Comparison of ENCODE assay signal across 9 cellular contexts in genomic region chr1:200890818-200891773, GRCh38. TPM values are rescaled to one million over a fixed set of nuclear protein-coding genes. Genes with fewer than 3 reads are reported as not detected.
DNase-seq lines count a peak whose midpoint lies in the region; TF ChIP-seq lines count a peak whose summit lies in the region.
"Had no signal": no experiment of that assay in that cellular context is flagged by ENCODE, and none has a peak within 500 bp of the region (broad histone marks: within the 10 kb centered on the region; RNA-seq: fewer than 3 reads in every experiment).

No MANE protein-coding gene starts in this region.

- no peaks in the 10 kb centered on the region for H3K9me3 ChIP-seq in trophoblast cell (ENCODE audit: insufficient read depth, low read depth, low read length)

- H3K4me2 ChIP-seq in KMS-11 (peak overlapping the region; percentile 98), trophoblast cell (ENCODE audit: low read length) (peak overlapping the region; percentile 52)

- H2AK5ac ChIP-seq in trophoblast cell (ENCODE audit: low read length) = peak overlapping the region; percentile 57

- H3K4me3 ChIP-seq in KMS-11 (IDR thresholded peaks at IDR 0.05; ENCODE audit: insufficient read depth, low read depth, low read length) (peak overlapping the region; percentile 96), trophoblast cell (ENCODE audit: low read depth, low read length) (peak overlapping the region; percentile 68)

- peak overlapping the region; percentile 68 for H3K27ac ChIP-seq in KMS-11
- peak overlapping the region; percentile 99 for H3K27ac ChIP-seq in trophoblast cell (ENCODE audit: low read depth, low read length)

- H2BK12ac ChIP-seq in trophoblast cell (ENCODE audit: low read length) = peak overlapping the region; percentile 55

- H3K4ac ChIP-seq in trophoblast cell (ENCODE audit: low read depth, low read length) = peak overlapping the region; percentile 57

- H3K36me3 ChIP-seq in KMS-11 (ENCODE audit: insufficient read depth) (no peaks in the 10 kb centered on the region), trophoblast cell (ENCODE audit: control insufficient read depth in 1 of 2, insufficient read depth in 2 of 2, low read length in 2 of 2) (peaks cover 0 to 5% of the 10 kb centered on the region in 2 experiments)

- peaks cover 44% of the 10 kb centered on the region for H3K4me1 Mint-ChIP-seq in activated CD4-positive, alpha-beta memory T cell treated with anti-CD3 and anti-CD28 coated beads, Interleukin-2, amount 10 ng/mL, durations not matched to agents 7 days and 5 days

- H2BK5ac ChIP-seq in trophoblast cell (ENCODE audit: low read depth, low read length, poor library complexity) = peak overlapping the region; percentile 99

- peak; percentile 77 for TF ChIP-seq CTCF in KMS-11 (conservative IDR thresholded peaks at IDR 0.05; ENCODE audit: low read depth, low read length)

- H2BK120ac ChIP-seq in trophoblast cell (ENCODE audit: insufficient read depth, low read length, poor library complexity) = peak overlapping the region; percentile 99

- peaks cover 38% of the 10 kb centered on the region for H3K79me1 ChIP-seq in trophoblast cell (ENCODE audit: low read length)

- H3K27me3 Mint-ChIP-seq in activated CD4-positive, alpha-beta memory T cell treated with anti-CD3 and anti-CD28 coated beads, Interleukin-2, amount 10 ng/mL, durations not matched to agents 7 days and 5 days = peaks cover 59% of the 10 kb centered on the region

- H2AFZ ChIP-seq in KMS-11 (ENCODE audit: low read depth) = peak overlapping the region; percentile 89
- H2AFZ ChIP-seq in trophoblast cell (ENCODE audit: insufficient read depth, low read length, poor library complexity) = peak overlapping the region; percentile 80

- CTCF ChIA-PET in activated CD4-positive, alpha-beta memory T cell treated with anti-CD3 and anti-CD28 coated beads, Interleukin-2, amount 10 ng/mL, durations not matched to agents 7 days and 5 days (lab: Charles Lee) = interaction anchor here (1.6 kb wide), 1 partner anchor 25 kb away, joined by 4 read pairs; no protein-coding TSS in a partner anchor

- H3K4me3 Mint-ChIP-seq in activated CD4-positive, alpha-beta memory T cell treated with anti-CD3 and anti-CD28 coated beads, Interleukin-2, amount 10 ng/mL, durations not matched to agents 7 days and 5 days = peak overlapping the region; percentile 27

- no CpG with 5 or more reads among the region's 72 CpGs for WGBS in trophoblast cell (ENCODE audit: extremely low coverage, insufficient coverage, insufficient read length)

- POLR2A ChIA-PET in activated CD4-positive, alpha-beta memory T cell treated with anti-CD3 and anti-CD28 coated beads, Interleukin-2, amount 10 ng/mL, durations not matched to agents 7 days and 5 days (lab: Charles Lee) = interaction anchor here (0.9 to 4.9 kb wide), 3 partner anchors 14 to 228 kb away, joined by 4 to 28 read pairs (median 4); partner anchors contain the start of gene DDX59

- peak overlapping the region; percentile 55 for H4K12ac ChIP-seq in trophoblast cell (ENCODE audit: low read depth, low read length)

- DNase-seq in activated effector memory CD4-positive, alpha-beta T cell treated with anti-CD3 and anti-CD28 coated beads, Interleukin-2, amount 50 U/mL, for 16 hours = peak; percentile 68
- DNase-seq in activated effector memory CD4-positive, alpha-beta T cell treated with Interleukin-2 at 50 U/mL for 16 hours = no peak
- DNase-seq in activated CD4-positive, alpha-beta memory T cell treated with anti-CD3 and anti-CD28 coated beads, Interleukin-2, amount 10 ng/mL, durations not matched to agents 7 days and 5 days = no peak
- DNase-seq in head of caudate nucleus (peak in 31 of 42 donors; percentile 11 to 63 (median 44)), trophoblast cell (peak; percentile 94 to 96), NCI-H1092 (lab: John Stamatoyannopoulos, UW) (no peak)
- DNase-seq in stimulated activated CD4-positive, alpha-beta T cell treated with anti-CD3 and anti-CD28 coated beads, Interleukin-4, amount 100 ng/mL, for 4 hours = no peak

- no peaks in the 10 kb centered on the region for H4K20me1 ChIP-seq in KMS-11 (ENCODE audit: insufficient read depth)

- H3K18ac ChIP-seq in trophoblast cell (ENCODE audit: low read length) = peak overlapping the region; percentile 89

- no peaks in the 10 kb centered on the region for H3K9me3 Mint-ChIP-seq in activated CD4-positive, alpha-beta memory T cell treated with anti-CD3 and anti-CD28 coated beads, Interleukin-2, amount 10 ng/mL, durations not matched to agents 7 days and 5 days

- H3K4me1 ChIP-seq in KMS-11 (ENCODE audit: low read depth, poor library complexity, severe bottlenecking) (peaks cover 96% of the 10 kb centered on the region), trophoblast cell (ENCODE audit: control insufficient read depth in 1 of 2, insufficient read depth in 2 of 2, low read length in 2 of 2) (peaks cover 47 to 53% of the 10 kb centered on the region in 2 experiments)

- H3K9ac ChIP-seq in KMS-11 (peak overlapping the region; percentile 85), trophoblast cell (ENCODE audit: low read length) (peak overlapping the region; percentile 91)

- peak overlapping the region; percentile 94 for H4K91ac ChIP-seq in trophoblast cell (ENCODE audit: low read depth, low read length)

- peak overlapping the region; percentile 78 for H4K8ac ChIP-seq in trophoblast cell (ENCODE audit: low read depth, low read length)

- no peaks in the 10 kb centered on the region for H3K27me3 ChIP-seq in KMS-11 (ENCODE audit: insufficient read depth, low read depth)
- no peaks in the 10 kb centered on the region for H3K27me3 ChIP-seq in trophoblast cell (ENCODE audit: insufficient read depth, low read length)

- no peaks in the 10 kb centered on the region for H3K36me3 Mint-ChIP-seq in activated CD4-positive, alpha-beta memory T cell treated with anti-CD3 and anti-CD28 coated beads, Interleukin-2, amount 10 ng/mL, durations not matched to agents 7 days and 5 days (ENCODE audit: low read depth)

- H3K79me2 ChIP-seq in KMS-11 (ENCODE audit: insufficient read depth, low read depth) (peaks cover 26% of the 10 kb centered on the region), trophoblast cell (ENCODE audit: control insufficient read depth, insufficient read depth, low read length, poor library complexity) (peaks cover 27% of the 10 kb centered on the region)

- H3K27ac Mint-ChIP-seq in activated CD4-positive, alpha-beta memory T cell treated with anti-CD3 and anti-CD28 coated beads, Interleukin-2, amount 10 ng/mL, durations not matched to agents 7 days and 5 days = no peak overlapping the region

- H3K23ac ChIP-seq in trophoblast cell (ENCODE audit: low read length) = no peak overlapping the region

- intact Hi-C loops in head of caudate nucleus (cut with DNase I) = no loop called here

- H3K14ac ChIP-seq in trophoblast cell (ENCODE audit: low read length) = peak overlapping the region; percentile 94

RNA-seq across cellular contexts. Expression of gene INAVA, which starts 3.6 kb away (rescaled TPM):
- under 1 TPM in 1 of 2 experiments, not detected in 1; 0.45 TPM for total RNA-seq in activated CD4-positive, alpha-beta memory T cell treated with anti-CD3 and anti-CD28 coated beads, Interleukin-2, amount 10 ng/mL, durations not matched to agents 7 days and 5 days
- polyA plus RNA-seq in trophoblast cell (2013) = 28.5 and 30.7 TPM in 2 replicates
- total RNA-seq: pulmonary artery endothelial cell had no signal

RNA-seq across cellular contexts. Expression of gene GPR25, which starts 18.3 kb away (rescaled TPM):
- under 1 TPM in 1 of 2 experiments, not detected in 1; 0.25 TPM for total RNA-seq in activated CD4-positive, alpha-beta memory T cell treated with anti-CD3 and anti-CD28 coated beads, Interleukin-2, amount 10 ng/mL, durations not matched to agents 7 days and 5 days
- 0.08 and 0.10 TPM in 2 replicates for polyA plus RNA-seq in trophoblast cell (2013)
- total RNA-seq: pulmonary artery endothelial cell had no signal

Comparison
In these comparisons a context has a peak if more than half of its experiments do, and no peak if none do; other contexts are left out.
1. DNase-seq: peak in activated effector memory CD4-positive, alpha-beta T cell treated with anti-CD3 and anti-CD28 coated beads, Interleukin-2, amount 50 U/mL, for 16 hours (single experiment), head of caudate nucleus (31 of 42) and trophoblast cell (2 of 2); none in activated effector memory CD4-positive, alpha-beta T cell treated with Interleukin-2 at 50 U/mL for 16 hours (single experiment), activated CD4-positive, alpha-beta memory T cell treated with anti-CD3 and anti-CD28 coated beads, Interleukin-2, amount 10 ng/mL, durations not matched to agents 7 days and 5 days (single experiment), NCI-H1092 (single experiment) and stimulated activated CD4-positive, alpha-beta T cell treated with anti-CD3 and anti-CD28 coated beads, Interleukin-4, amount 100 ng/mL, for 4 hours (0 of 2).